ENCODE assay signal across 8 cellular contexts in genomic region chr4:33740871-33741270, GRCh38.
DNase-seq lines count a peak whose midpoint lies in the region; ATAC-seq, FAIRE-seq and TF ChIP-seq lines count a peak whose summit lies in the region.
"Not testable (repeated sequence)": the region's sequence is repeated elsewhere in the genome, so short reads cannot be mapped to it uniquely, and the experiment has no call there.

No MANE protein-coding gene starts in this region.

- intact Hi-C loops in GM12878 (cut with micrococcal nuclease; ENCODE audit: unreplicated experiment) = not testable (repeated sequence)

- H3K36me3 Mint-ChIP-seq in nephron (ENCODE audit: low read depth); osteocyte (ENCODE audit: unreplicated experiment): not testable (repeated sequence)

- peak overlapping the region; percentile 1 for H3K9ac ChIP-seq in HUES6 (ENCODE audit: low read length)
- H3K9ac ChIP-seq in GM12878 (ENCODE audit: control insufficient read depth, insufficient read depth, low read length); mesendoderm (ENCODE audit: low read length); smooth muscle cell (ENCODE audit: low read depth): not testable (repeated sequence)

- H4K20me1 ChIP-seq in GM12878 (ENCODE audit: control insufficient read depth, insufficient read depth); hepatocyte (ENCODE audit: insufficient read depth, poor library complexity, severe bottlenecking); smooth muscle cell (ENCODE audit: low read depth): not testable (repeated sequence)

- H3K27me3 ChIP-seq in HUES6 (ENCODE audit: control insufficient read depth, insufficient read depth, low read length); GM12878 (replicated peaks in 1 of 2; ENCODE audit: control insufficient read depth in 2 of 2, insufficient read depth in 2 of 2, low read length in 1 of 2); hepatocyte; mesendoderm (ENCODE audit: insufficient read depth, low read length, poor library complexity); smooth muscle cell (ENCODE audit: low read depth): not testable (repeated sequence)

- not testable (repeated sequence) for H2AFZ ChIP-seq in GM12878 (ENCODE audit: control insufficient read depth, low read depth, low read length)
- peak overlapping the region; percentile 3 for H2AFZ ChIP-seq in hepatocyte
- peak overlapping the region; percentile 61 for H2AFZ ChIP-seq in smooth muscle cell (ENCODE audit: low read depth)

- RAD21 ChIA-PET in GM12878 (lab: Charles Lee; ENCODE audit: unreplicated experiment) = not testable (repeated sequence)

- CTCF ChIA-PET in GM12878 (lab: Yijun Ruan, JAX) = interaction anchor here (1.3 kb wide), 1 partner anchor 8 kb away, joined by 3 read pairs; no protein-coding TSS in a partner anchor

- H2BK5ac ChIP-seq in mesendoderm (ENCODE audit: low read length) = not testable (repeated sequence)

- not testable (repeated sequence) for H3K4ac ChIP-seq in mesendoderm (ENCODE audit: low read depth, low read length)

- FAIRE-seq in GM12878 (lab: Jason Lieb, UNC) = not testable (repeated sequence)

- peaks cover 11% of the 10 kb centered on the region for H3K9me3 ChIP-seq in HUES6 (ENCODE audit: control insufficient read depth, insufficient read depth, low read depth, low read length)
- H3K9me3 ChIP-seq in GM12878 (replicated peaks; ENCODE audit: control insufficient read depth, insufficient read depth, low read length); hepatocyte (ENCODE audit: low read depth); smooth muscle cell (replicated peaks; ENCODE audit: low read depth): not testable (repeated sequence)

- H3K4me3 Mint-ChIP-seq in nephron; osteocyte (ENCODE audit: unreplicated experiment): not testable (repeated sequence)

- H3K36me3 ChIP-seq in HUES6 (ENCODE audit: control insufficient read depth, insufficient read depth, low read length); GM12878 (ENCODE audit: control insufficient read depth in 2 of 2, insufficient read depth in 2 of 2, low read length in 1 of 2); hepatocyte (replicated peaks; ENCODE audit: insufficient read depth, low read depth); mesendoderm (ENCODE audit: control insufficient read depth, insufficient read depth, low read length); smooth muscle cell (ENCODE audit: low read depth): not testable (repeated sequence)

- not testable (repeated sequence) for BruUV-seq in GM12878 (replicated peaks; lab: Mats Ljungman, UMichigan)

- not testable (repeated sequence) for H3K23ac ChIP-seq in mesendoderm (ENCODE audit: low read length)

- H4K8ac ChIP-seq in mesendoderm (ENCODE audit: low read depth, low read length) = not testable (repeated sequence)

- not testable (repeated sequence) for H3K56ac ChIP-seq in mesendoderm (ENCODE audit: low read length)

- H3K4me3 ChIP-seq in HUES6 (ENCODE audit: low read depth, low read length); GM12878; hepatocyte; mesendoderm (ENCODE audit: low read length); smooth muscle cell: not testable (repeated sequence)

- H2BK15ac ChIP-seq in mesendoderm (replicated peaks; ENCODE audit: low read depth) = not testable (repeated sequence)

- SMC1A ChIA-PET in GM12878 (lab: Charles Lee; ENCODE audit: uncharacterized antibody, unreplicated experiment) = interaction anchor here (0.7 kb wide), 1 partner anchor 13 kb away, joined by 4 read pairs; no protein-coding TSS in a partner anchor

- not testable (repeated sequence) for H3K9me3 Mint-ChIP-seq in nephron; osteocyte (ENCODE audit: unreplicated experiment)

- H3K79me2 ChIP-seq in GM12878 (ENCODE audit: control insufficient read depth, insufficient read depth, low read length); hepatocyte; mesendoderm (ENCODE audit: control insufficient read depth, insufficient read depth, low read length); smooth muscle cell (ENCODE audit: low read depth): not testable (repeated sequence)

- H3K4me1 ChIP-seq in HUES6 (ENCODE audit: control insufficient read depth, insufficient read depth, low read length); GM12878 (ENCODE audit: control insufficient read depth, insufficient read depth, low read length); hepatocyte (ENCODE audit: insufficient read depth); mesendoderm (ENCODE audit: control insufficient read depth, low read depth, low read length); smooth muscle cell (ENCODE audit: low read depth): not testable (repeated sequence)

- H4K5ac ChIP-seq in mesendoderm (ENCODE audit: low read length) = not testable (repeated sequence)

- not testable (repeated sequence) for TF ChIP-seq EP300 in GM12878 (IDR thresholded peaks at IDR 0.05; ENCODE audit: borderline replicate concordance in 1 of 2, control insufficient read depth in 1 of 2, low read depth in 2 of 2, low read length in 2 of 2)

- not testable (repeated sequence) for H3K9me2 ChIP-seq in hepatocyte (replicated peaks; ENCODE audit: insufficient read depth)

- peak; percentile 37; the same call in 2 of the 3 replicates for ATAC-seq in GM12878

- DNase-seq in ELF-1 (ENCODE audit: low read depth, low spot score) = peak; percentile 34
- not testable (repeated sequence) for DNase-seq in GM12878 (ENCODE audit: low read depth, low spot score); hepatocyte (ENCODE audit: low spot score); osteocyte (ENCODE audit: extremely low spot score, unreplicated experiment); smooth muscle cell (lab: John Stamatoyannopoulos, UW; ENCODE audit: unreplicated experiment)
- peak; percentile 63 for DNase-seq in mesendoderm

- H3K27ac Mint-ChIP-seq in nephron (peak overlapping the region; percentile 3 to 55 (median 55)), osteocyte (ENCODE audit: unreplicated experiment) (peak overlapping the region; percentile 9)

- not testable (repeated sequence) for H3K27me3 Mint-ChIP-seq in nephron (ENCODE audit: low read depth); osteocyte (ENCODE audit: unreplicated experiment)

- not testable (repeated sequence) for TF ChIP-seq CTCF in GM12878 (IDR thresholded peaks at IDR 0.05 in 2 of 3, conservative IDR thresholded peaks at IDR 0.05 in 1 of 3; ENCODE audit: control insufficient read depth in 2 of 3, extremely low read depth in 1 of 3, insufficient read depth in 1 of 3, low read depth in 3 of 3, low read length in 3 of 3); hepatocyte (IDR thresholded peaks at IDR 0.05; ENCODE audit: poor library complexity); nephron (IDR thresholded peaks at IDR 0.05; ENCODE audit: unreplicated experiment in 3 of 3); osteocyte (IDR thresholded peaks at IDR 0.05); smooth muscle cell (IDR thresholded peaks at IDR 0.05; ENCODE audit: borderline replicate concordance, insufficient read depth, poor library complexity, severe bottlenecking)

- H2BK120ac ChIP-seq in mesendoderm (ENCODE audit: low read depth, low read length) = not testable (repeated sequence)

- not testable (repeated sequence) for H3K18ac ChIP-seq in mesendoderm (ENCODE audit: low read length)

- POLR2A ChIA-PET in GM12878 (lab: Charles Lee) = not testable (repeated sequence)

- not testable (repeated sequence) for H3K4me2 ChIP-seq in GM12878 (ENCODE audit: control insufficient read depth, insufficient read depth); mesendoderm (ENCODE audit: low read length)
- H3K4me2 ChIP-seq in hepatocyte (peak overlapping the region; percentile 47), smooth muscle cell (peak overlapping the region; percentile 45)

- H3K4me1 Mint-ChIP-seq in nephron = not testable (repeated sequence)
- peaks cover 28% of the 10 kb centered on the region for H3K4me1 Mint-ChIP-seq in osteocyte (ENCODE audit: unreplicated experiment)

- TF ChIP-seq RAD21 in GM12878 (IDR thresholded peaks at IDR 0.05; ENCODE audit: insufficient read depth, low read depth, low read length) = not testable (repeated sequence)

- H3K27ac ChIP-seq in HUES6 (ENCODE audit: low read depth, low read length); GM12878 (ENCODE audit: control insufficient read depth, insufficient read depth); smooth muscle cell (ENCODE audit: low read depth): not testable (repeated sequence)
- peak overlapping the region; percentile 1 for H3K27ac ChIP-seq in hepatocyte
- H3K27ac ChIP-seq in mesendoderm (ENCODE audit: low read depth, low read length) = peak overlapping the region; percentile 22

- in situ Hi-C loops in GM12878 (cut with MboI) = not testable (repeated sequence)

- not testable (repeated sequence) for TF ChIP-seq POLR2A in GM12878 (IDR thresholded peaks at IDR 0.05; ENCODE audit: low read depth, low read length)

- H3F3A ChIP-seq in smooth muscle cell (ENCODE audit: low read depth) = not testable (repeated sequence)

- WGBS in GM12878 (ENCODE audit: insufficient coverage, insufficient replicate concordance, low lambda C conversion rate, missing lambda C conversion rate) = 44% methylated on average over 5 of the region's 5 CpGs
- 31% methylated on average over 5 of the region's 5 CpGs for WGBS in hepatocyte (ENCODE audit: low lambda C conversion rate, missing lambda C conversion rate)
- no CpG with 5 or more reads among the region's 5 CpGs for WGBS in mesendoderm (ENCODE audit: extremely low coverage, insufficient coverage, low lambda C conversion rate)
- WGBS in smooth muscle cell (ENCODE audit: low lambda C conversion rate) = 3% methylated on average over 5 of the region's 5 CpGs

- H3K79me1 ChIP-seq in mesendoderm (ENCODE audit: low read length) = not testable (repeated sequence)

- H2AK5ac ChIP-seq in mesendoderm (ENCODE audit: low read length) = not testable (repeated sequence)
